Comparison of ENCODE assay signal across 8 cellular contexts in the genomic region with DNA sequence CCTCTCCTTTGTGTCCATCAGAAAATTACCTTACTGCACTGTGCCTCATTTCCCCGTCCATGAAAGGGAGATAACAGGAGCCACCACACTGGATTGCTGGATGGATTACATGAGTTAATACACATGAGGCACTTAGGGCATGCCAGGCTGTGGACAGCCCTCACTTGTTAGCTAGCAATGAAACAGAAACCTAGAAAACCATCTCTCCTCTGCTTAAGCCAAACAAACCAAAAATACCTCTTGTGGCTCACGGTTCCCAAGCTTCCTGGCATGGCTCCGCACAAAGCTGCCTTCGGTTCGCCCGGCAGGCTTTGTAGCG. TPM values are rescaled to one million over a fixed set of nuclear protein-coding genes. Genes with fewer than 3 reads are reported as not detected.
A peak's percentile ranks its signal among the peaks of the same experiment; 100 is the strongest.
DNase-seq lines count a peak whose midpoint lies in the region; ATAC-seq, FAIRE-seq and TF ChIP-seq lines count a peak whose summit lies in the region.

No MANE protein-coding gene starts in this region.

- H3K27ac ChIP-seq in fibroblast of lung (ENCODE audit: insufficient read depth, low read length) (peak overlapping the region; percentile 82), osteoblast (ENCODE audit: low read depth, low read length) (peak overlapping the region; percentile 65)

- H3K27me3 ChIP-seq in fibroblast of lung (ENCODE audit: control insufficient read depth, insufficient read depth, low read length), result no peaks in the 10 kb centered on the region
- no peaks in the 10 kb centered on the region for H3K27me3 ChIP-seq in osteoblast (ENCODE audit: insufficient read depth, low read length)

- H2AFZ ChIP-seq in fibroblast of lung (ENCODE audit: low read length) (peak overlapping the region; percentile 91), osteoblast (ENCODE audit: low read length) (peak overlapping the region; percentile 92)

- H3K36me3 ChIP-seq in fibroblast of lung (ENCODE audit: control insufficient read depth, insufficient read depth, low read length) (no peaks in the 10 kb centered on the region), osteoblast (ENCODE audit: insufficient read depth, low read length) (peaks cover 16% of the 10 kb centered on the region)

- H3K79me2 ChIP-seq in fibroblast of lung (ENCODE audit: control insufficient read depth, insufficient read depth, low read length) (peaks cover 24% of the 10 kb centered on the region), osteoblast (ENCODE audit: insufficient read depth, low read length) (peaks cover 45% of the 10 kb centered on the region)

- TF ChIP-seq CTCF in AG09309 (IDR thresholded peaks at IDR 0.05; ENCODE audit: control insufficient read depth, insufficient read depth, low read depth, low read length, missing control alignments), result no peak
- TF ChIP-seq CTCF in fibroblast of lung (conservative IDR thresholded peaks at IDR 0.05 in 1 of 2, IDR thresholded peaks at IDR 0.05 in 1 of 2; ENCODE audit: low read depth in 1 of 2, low read length in 2 of 2), result no peak
- no peak for TF ChIP-seq CTCF in osteoblast (IDR thresholded peaks at IDR 0.05; ENCODE audit: extremely low read depth, low read depth, low read length)

- no peaks in the 10 kb centered on the region for H3K9me3 ChIP-seq in fibroblast of lung (ENCODE audit: control insufficient read depth, insufficient read depth, low read depth, low read length)
- H3K9me3 ChIP-seq in osteoblast (ENCODE audit: low read depth, low read length), result no peaks in the 10 kb centered on the region

- ATAC-seq in GM18867 (IDR thresholded peaks at IDR 0.05; ENCODE audit: unreplicated experiment) (peak; percentile 41), HG03066 (IDR thresholded peaks at IDR 0.05; ENCODE audit: low read depth, unreplicated experiment) (peak; percentile 40), SK-N-SH treated with all-trans-retinoic acid at 6 μM for 48 hours (peak; percentile 74)

- H3K4me2 ChIP-seq in fibroblast of lung (ENCODE audit: extremely low read depth, insufficient read depth, low read length) (peak overlapping the region; percentile 91), osteoblast (ENCODE audit: insufficient read depth, low read length) (peak overlapping the region; percentile 69)

- no peaks in the 10 kb centered on the region for H4K20me1 ChIP-seq in fibroblast of lung (ENCODE audit: control insufficient read depth, extremely low read depth, insufficient read depth, low read length)
- H4K20me1 ChIP-seq in osteoblast (ENCODE audit: insufficient read depth, low read length), result peaks cover 3% of the 10 kb centered on the region

- H3K4me1 ChIP-seq in fibroblast of lung (ENCODE audit: control insufficient read depth, extremely low read depth, insufficient read depth, low read length), result peaks cover 6% of the 10 kb centered on the region
- peaks cover 17% of the 10 kb centered on the region for H3K4me1 ChIP-seq in osteoblast (ENCODE audit: insufficient read depth, low read length)

- H3K4me3 ChIP-seq in AG09309 (ENCODE audit: control insufficient read depth, low read depth, low read length) (peak overlapping the region; percentile 65), fibroblast of lung (replicated peaks in 1 of 4; ENCODE audit: control extremely low read depth in 1 of 4, insufficient read depth in 1 of 4, low read depth in 3 of 4, low read length in 4 of 4) (peak overlapping the region; percentile 71 to 78 (median 75)), osteoblast (ENCODE audit: insufficient read depth, low read length) (peak overlapping the region; percentile 98)

- DNase-seq in AG09309 (ENCODE audit: low read depth) (no peak), fibroblast of lung (ENCODE audit: low read depth in 2 of 2) (no peak), osteoblast (ENCODE audit: insufficient read length, low spot score, missing footprints) (no peak), RCC 7860 (ENCODE audit: low spot score) (no peak)
- no peak for DNase-seq in activated CD4-positive, CD25-positive, alpha-beta regulatory T cell treated with anti-CD3 and anti-CD28 coated beads, Interleukin-2, amount 50 U/mL, for 72 hours

- FAIRE-seq in RCC 7860 (lab: Jason Lieb, UNC), result no peak

- H3K9ac ChIP-seq in fibroblast of lung (ENCODE audit: insufficient read depth, low read length), result peak overlapping the region; percentile 70

TF ChIP-seq in SK-N-SH treated with all-trans-retinoic acid at 6 μM for 48 hours, 23 proteins besides CTCF, POLR2A, EP300 and RAD21 (continues in another document):
- TF ChIP-seq TOX (CRISPR knock-in tag; IDR thresholded peaks at IDR 0.05; ENCODE audit: borderline replicate concordance), result no peak
- TF ChIP-seq TCF4 (CRISPR knock-in tag; IDR thresholded peaks at IDR 0.05; ENCODE audit: borderline replicate concordance), result no peak
- TF ChIP-seq ZC3H10 (CRISPR knock-in tag; IDR thresholded peaks at IDR 0.05), result no peak
- no peak for TF ChIP-seq ZNF70 (CRISPR knock-in tag; IDR thresholded peaks at IDR 0.05)
- TF ChIP-seq ZFP30 (CRISPR knock-in tag; IDR thresholded peaks at IDR 0.05), result no peak
- no peak for TF ChIP-seq BACH2 (CRISPR knock-in tag; IDR thresholded peaks at IDR 0.05; ENCODE audit: borderline replicate concordance)
- no peak for TF ChIP-seq ZNF565 (CRISPR knock-in tag; conservative IDR thresholded peaks at IDR 0.05; ENCODE audit: low read depth)
- TF ChIP-seq PPARA (CRISPR knock-in tag; IDR thresholded peaks at IDR 0.05; ENCODE audit: borderline replicate concordance), result no peak
- no peak for TF ChIP-seq CSDC2 (CRISPR knock-in tag; IDR thresholded peaks at IDR 0.05)
- TF ChIP-seq, protein P1, sequence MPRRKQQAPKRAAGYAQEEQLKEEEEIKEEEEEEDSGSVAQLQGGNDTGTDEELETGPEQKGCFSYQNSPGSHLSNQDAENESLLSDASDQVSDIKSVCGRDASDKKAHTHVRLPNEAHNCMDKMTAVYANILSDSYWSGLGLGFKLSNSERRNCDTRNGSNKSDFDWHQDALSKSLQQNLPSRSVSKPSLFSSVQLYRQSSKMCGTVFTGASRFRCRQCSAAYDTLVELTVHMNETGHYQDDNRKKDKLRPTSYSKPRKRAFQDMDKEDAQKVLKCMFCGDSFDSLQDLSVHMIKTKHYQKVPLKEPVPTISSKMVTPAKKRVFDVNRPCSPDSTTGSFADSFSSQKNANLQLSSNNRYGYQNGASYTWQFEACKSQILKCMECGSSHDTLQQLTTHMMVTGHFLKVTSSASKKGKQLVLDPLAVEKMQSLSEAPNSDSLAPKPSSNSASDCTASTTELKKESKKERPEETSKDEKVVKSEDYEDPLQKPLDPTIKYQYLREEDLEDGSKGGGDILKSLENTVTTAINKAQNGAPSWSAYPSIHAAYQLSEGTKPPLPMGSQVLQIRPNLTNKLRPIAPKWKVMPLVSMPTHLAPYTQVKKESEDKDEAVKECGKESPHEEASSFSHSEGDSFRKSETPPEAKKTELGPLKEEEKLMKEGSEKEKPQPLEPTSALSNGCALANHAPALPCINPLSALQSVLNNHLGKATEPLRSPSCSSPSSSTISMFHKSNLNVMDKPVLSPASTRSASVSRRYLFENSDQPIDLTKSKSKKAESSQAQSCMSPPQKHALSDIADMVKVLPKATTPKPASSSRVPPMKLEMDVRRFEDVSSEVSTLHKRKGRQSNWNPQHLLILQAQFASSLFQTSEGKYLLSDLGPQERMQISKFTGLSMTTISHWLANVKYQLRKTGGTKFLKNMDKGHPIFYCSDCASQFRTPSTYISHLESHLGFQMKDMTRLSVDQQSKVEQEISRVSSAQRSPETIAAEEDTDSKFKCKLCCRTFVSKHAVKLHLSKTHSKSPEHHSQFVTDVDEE (CRISPR knock-in tag; IDR thresholded peaks at IDR 0.05), result no peak
- no peak for TF ChIP-seq ZFP3 (CRISPR knock-in tag; IDR thresholded peaks at IDR 0.05)
- no peak for TF ChIP-seq ARNTL (CRISPR knock-in tag; IDR thresholded peaks at IDR 0.05; ENCODE audit: borderline replicate concordance, low read depth)
- TF ChIP-seq, protein P2, sequence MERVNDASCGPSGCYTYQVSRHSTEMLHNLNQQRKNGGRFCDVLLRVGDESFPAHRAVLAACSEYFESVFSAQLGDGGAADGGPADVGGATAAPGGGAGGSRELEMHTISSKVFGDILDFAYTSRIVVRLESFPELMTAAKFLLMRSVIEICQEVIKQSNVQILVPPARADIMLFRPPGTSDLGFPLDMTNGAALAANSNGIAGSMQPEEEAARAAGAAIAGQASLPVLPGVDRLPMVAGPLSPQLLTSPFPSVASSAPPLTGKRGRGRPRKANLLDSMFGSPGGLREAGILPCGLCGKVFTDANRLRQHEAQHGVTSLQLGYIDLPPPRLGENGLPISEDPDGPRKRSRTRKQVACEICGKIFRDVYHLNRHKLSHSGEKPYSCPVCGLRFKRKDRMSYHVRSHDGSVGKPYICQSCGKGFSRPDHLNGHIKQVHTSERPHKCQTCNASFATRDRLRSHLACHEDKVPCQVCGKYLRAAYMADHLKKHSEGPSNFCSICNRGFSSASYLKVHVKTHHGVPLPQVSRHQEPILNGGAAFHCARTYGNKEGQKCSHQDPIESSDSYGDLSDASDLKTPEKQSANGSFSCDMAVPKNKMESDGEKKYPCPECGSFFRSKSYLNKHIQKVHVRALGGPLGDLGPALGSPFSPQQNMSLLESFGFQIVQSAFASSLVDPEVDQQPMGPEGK (CRISPR knock-in tag; IDR thresholded peaks at IDR 0.05; ENCODE audit: borderline replicate concordance), result no peak
- TF ChIP-seq, protein P3, sequence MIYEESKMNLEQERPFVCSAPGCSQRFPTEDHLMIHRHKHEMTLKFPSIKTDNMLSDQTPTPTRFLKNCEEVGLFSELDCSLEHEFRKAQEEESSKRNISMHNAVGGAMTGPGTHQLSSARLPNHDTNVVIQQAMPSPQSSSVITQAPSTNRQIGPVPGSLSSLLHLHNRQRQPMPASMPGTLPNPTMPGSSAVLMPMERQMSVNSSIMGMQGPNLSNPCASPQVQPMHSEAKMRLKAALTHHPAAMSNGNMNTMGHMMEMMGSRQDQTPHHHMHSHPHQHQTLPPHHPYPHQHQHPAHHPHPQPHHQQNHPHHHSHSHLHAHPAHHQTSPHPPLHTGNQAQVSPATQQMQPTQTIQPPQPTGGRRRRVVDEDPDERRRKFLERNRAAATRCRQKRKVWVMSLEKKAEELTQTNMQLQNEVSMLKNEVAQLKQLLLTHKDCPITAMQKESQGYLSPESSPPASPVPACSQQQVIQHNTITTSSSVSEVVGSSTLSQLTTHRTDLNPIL (CRISPR knock-in tag; IDR thresholded peaks at IDR 0.05; ENCODE audit: low read depth), result no peak

RNA-seq across cellular contexts. Expression of a gene that starts 0.7 kb away (rescaled TPM):
- total RNA-seq in fibroblast of lung (28.0 and 36.2 TPM in 2 replicates), osteoblast (25.7 and 27.7 TPM in 2 replicates)
- polyA plus RNA-seq in fibroblast of lung, result 16.4 and 27.0 TPM in 2 replicates
- polyA plus RNA-seq in fibroblast of lung (2012), result 9.2 and 13.8 TPM in 2 replicates
- polyA minus RNA-seq in fibroblast of lung (ENCODE audit: low replicate concordance), result 5.7 and 10.7 TPM in 2 replicates

RNA-seq across cellular contexts. Expression of a gene that starts 13.7 kb away (rescaled TPM):
- total RNA-seq in fibroblast of lung (12.6 and 36.3 TPM in 2 replicates), osteoblast (52.5 and 62.2 TPM in 2 replicates)
- 61.9 and 90.1 TPM in 2 replicates for polyA plus RNA-seq in fibroblast of lung
- polyA plus RNA-seq in fibroblast of lung (2012), result 33.5 and 46.6 TPM in 2 replicates
- 10.2 and 11.0 TPM in 2 replicates for polyA minus RNA-seq in fibroblast of lung (ENCODE audit: low replicate concordance)
